In genomic region chr16:50620646-50621451, GRCh38 we compare ENCODE assay signal across 23 cellular contexts.
"Had no signal": no experiment of that assay in that cellular context is flagged by ENCODE, and none has a peak within 500 bp of the region (broad histone marks: within the 10 kb centered on the region; RNA-seq: fewer than 3 reads in every experiment).

No MANE protein-coding gene starts in this region.

- H2AFZ ChIP-seq: hepatocyte, parathyroid adenoma had no signal

- H3K4me2 ChIP-seq: hepatocyte had no signal

- DNase-seq: colonic mucosa; effector CD8-positive, alpha-beta T cell; endodermal cell; foreskin fibroblast; gastrocnemius medialis; heart left ventricle; left cardiac atrium; left ventricle myocardium superior; naive B cell; stimulated activated CD4-positive, alpha-beta T cell treated with anti-CD3 and anti-CD28 coated beads, Interleukin-15, amount 100 ng/mL, for 24 hours; stimulated activated CD4-positive, alpha-beta T cell treated with anti-CD3 and anti-CD28 coated beads, Interleukin-2, amount 100 ng/mL, for 48 hours; stimulated activated naive B cell treated with anti-CD40 and anti-IgM and Interleukin-4, amounts not matched to agents 10 μg/mL and 1 μg/mL and 100 μg/mL, for 72 hours; upper lobe of right lung had no signal

- H3K36me3 ChIP-seq: colonic mucosa, gastrocnemius medialis, heart left ventricle, upper lobe of right lung had no signal

- H3K9me3 ChIP-seq: colonic mucosa, gastrocnemius medialis, heart left ventricle, thoracic aorta, tibial nerve, upper lobe of right lung had no signal

- ATAC-seq: esophagus mucosa; gastrocnemius medialis; heart left ventricle; left cardiac atrium; left ventricle myocardium superior; natural killer cell treated with Interleukin-12 subunit alpha and Interleukin-12 subunit beta and Interleukin-15 and Interleukin-18, amount 100 ng/mL, for 72 hours; stimulated activated naive B cell treated with anti-CD40 and anti-IgM and Interleukin-4, amounts not matched to agents 10 μg/mL and 1 μg/mL and 100 μg/mL, for 72 hours; upper lobe of right lung had no signal

- H3K27ac ChIP-seq: colonic mucosa, epithelial cell of prostate, gastrocnemius medialis, heart left ventricle, hepatocyte, parathyroid adenoma, skin epidermis, thoracic aorta, tibial nerve, upper lobe of right lung had no signal

- H3K4me3 ChIP-seq: colonic mucosa, gastrocnemius medialis, heart left ventricle, hepatocyte, lung, skin epidermis, thoracic aorta, tibial nerve, upper lobe of right lung had no signal

- FAIRE-seq: islet of Langerhans had no signal

- H3K9ac ChIP-seq: parathyroid adenoma had no signal

- H3K4me1 ChIP-seq: colonic mucosa, parathyroid adenoma had no signal

- H3K27me3 ChIP-seq: colonic mucosa, gastrocnemius medialis, heart left ventricle, hepatocyte, tibial nerve, upper lobe of right lung had no signal

- H3K79me2 ChIP-seq: hepatocyte, parathyroid adenoma had no signal
